ENCODE assay signal across 14 cellular contexts in genomic region chr2:233208382-233209116, GRCh38. TPM values are rescaled to one million over a fixed set of nuclear protein-coding genes. Genes with fewer than 3 reads are reported as not detected.
DNase-seq lines count a peak whose midpoint lies in the region; TF ChIP-seq lines count a peak whose summit lies in the region.
"Had no signal": no experiment of that assay in that cellular context is flagged by ENCODE, and none has a peak within 500 bp of the region (broad histone marks: within the 10 kb centered on the region; RNA-seq: fewer than 3 reads in every experiment).

No MANE protein-coding gene starts in this region.

- TF ChIP-seq CTCF in prostate gland (IDR thresholded peaks at IDR 0.05): no peak

- H3K4me1 ChIP-seq in SJCRH30 (peaks cover 32% of the 10 kb centered on the region), prostate gland (replicated peaks) (peaks cover 5% of the 10 kb centered on the region)

- no peak overlapping the region for H3K4me3 ChIP-seq in SJCRH30
- no peak overlapping the region for H3K4me3 ChIP-seq in prostate gland
- H3K4me3 ChIP-seq: transverse colon had no signal

- no peak overlapping the region for H3K27ac ChIP-seq in SJCRH30
- H3K27ac ChIP-seq in prostate gland: no peak overlapping the region
- H3K27ac ChIP-seq: transverse colon had no signal

- no peak for DNase-seq in activated naive CD8-positive, alpha-beta T cell treated with anti-CD3 and anti-CD28 coated beads for 36 hours
- peak; percentile 13 to 19 for DNase-seq in SJCRH30
- DNase-seq in immature natural killer cell: no peak
- no peak for DNase-seq in prostate gland (ENCODE audit: low spot score)
- no peak for DNase-seq in NCI-H1436 (lab: John Stamatoyannopoulos, UW)
- DNase-seq in germinal center (ENCODE audit: low spot score): no peak
- DNase-seq in NCI-H2227 treated with DMSO at 0.1 percent for 48 hours (lab: John Stamatoyannopoulos, UW): no peak
- DNase-seq: KBM-7; NCI-H446 treated with DMSO at 0.1 percent for 48 hours; stimulated activated CD4-positive, alpha-beta T cell treated with anti-CD3 and anti-CD28 coated beads, Interleukin-2, amount 100 ng/mL, for 48 hours; transverse colon had no signal

- H3K27me3 Mint-ChIP-seq in activated naive CD8-positive, alpha-beta T cell: no peaks in the 10 kb centered on the region
- H3K27me3 Mint-ChIP-seq in activated naive CD8-positive, alpha-beta T cell treated with anti-CD3 and anti-CD28 coated beads for 36 hours: no peaks in the 10 kb centered on the region
- peaks cover 19 to 43% (median 36%) of the 10 kb centered on the region in 3 donors for H3K27me3 Mint-ChIP-seq in immature natural killer cell (ENCODE audit: low read depth in 3 of 3)
- H3K27me3 Mint-ChIP-seq: dendritic cell treated with granulocyte-macrophage colony-stimulating factor and Interleukin-4, amounts not matched to agents 40 ng/mL and 50 ng/mL, for 4 days had no signal

- no peaks in the 10 kb centered on the region for H3K27me3 ChIP-seq in SJCRH30
- no peaks in the 10 kb centered on the region for H3K27me3 ChIP-seq in prostate gland (replicated peaks; ENCODE audit: insufficient read depth)
- H3K27me3 ChIP-seq: transverse colon had no signal

- H3K36me3 ChIP-seq in SJCRH30: no peaks in the 10 kb centered on the region
- H3K36me3 ChIP-seq in prostate gland: no peaks in the 10 kb centered on the region
- H3K36me3 ChIP-seq: transverse colon had no signal

- H3K9me3 ChIP-seq in SJCRH30 (replicated peaks) (no peaks in the 10 kb centered on the region), prostate gland (no peaks in the 10 kb centered on the region)
- H3K9me3 ChIP-seq: transverse colon had no signal

- peaks cover 23% of the 10 kb centered on the region for H3K4me1 Mint-ChIP-seq in activated naive CD8-positive, alpha-beta T cell (ENCODE audit: low read depth)
- peaks cover 2% of the 10 kb centered on the region for H3K4me1 Mint-ChIP-seq in activated naive CD8-positive, alpha-beta T cell treated with anti-CD3 and anti-CD28 coated beads for 36 hours
- peaks cover 40 to 44% of the 10 kb centered on the region in 2 donors for H3K4me1 Mint-ChIP-seq in immature natural killer cell

- no peak overlapping the region for H3K4me3 Mint-ChIP-seq in activated naive CD8-positive, alpha-beta T cell
- no peak overlapping the region for H3K4me3 Mint-ChIP-seq in activated naive CD8-positive, alpha-beta T cell treated with anti-CD3 and anti-CD28 coated beads for 36 hours
- peak overlapping the region in 1 of 5 donors; percentile 58 for H3K4me3 Mint-ChIP-seq in immature natural killer cell
- H3K4me3 Mint-ChIP-seq: dendritic cell treated with granulocyte-macrophage colony-stimulating factor and Interleukin-4, amounts not matched to agents 40 ng/mL and 50 ng/mL, for 4 days; nephron had no signal

- 77% methylated on average over 10 of the region's 10 CpGs for WGBS in prostate gland

- H3K9me3 Mint-ChIP-seq in activated naive CD8-positive, alpha-beta T cell (ENCODE audit: low read depth): no peaks in the 10 kb centered on the region
- no peaks in the 10 kb centered on the region for H3K9me3 Mint-ChIP-seq in activated naive CD8-positive, alpha-beta T cell treated with anti-CD3 and anti-CD28 coated beads for 36 hours
- no peaks in the 10 kb centered on the region for H3K9me3 Mint-ChIP-seq in immature natural killer cell
- H3K9me3 Mint-ChIP-seq: dendritic cell treated with granulocyte-macrophage colony-stimulating factor and Interleukin-4, amounts not matched to agents 40 ng/mL and 50 ng/mL, for 4 days had no signal

- intact Hi-C loops in prostate gland (cut with DNase I): no loop called here

- peaks cover 7% of the 10 kb centered on the region for H3K36me3 Mint-ChIP-seq in activated naive CD8-positive, alpha-beta T cell
- H3K36me3 Mint-ChIP-seq in activated naive CD8-positive, alpha-beta T cell treated with anti-CD3 and anti-CD28 coated beads for 36 hours: peaks cover 9% of the 10 kb centered on the region
- H3K36me3 Mint-ChIP-seq in immature natural killer cell: peaks cover 11 to 30% (median 14%) of the 10 kb centered on the region in 3 donors

- peak overlapping the region; percentile 50 for H3K27ac Mint-ChIP-seq in activated naive CD8-positive, alpha-beta T cell
- H3K27ac Mint-ChIP-seq in activated naive CD8-positive, alpha-beta T cell treated with anti-CD3 and anti-CD28 coated beads for 36 hours: no peak overlapping the region
- peak overlapping the region; percentile 77 to 91 (median 81) for H3K27ac Mint-ChIP-seq in immature natural killer cell
- H3K27ac Mint-ChIP-seq: dendritic cell treated with granulocyte-macrophage colony-stimulating factor and Interleukin-4, amounts not matched to agents 40 ng/mL and 50 ng/mL, for 4 days had no signal

- no peak for TF ChIP-seq POLR2A in prostate gland (IDR thresholded peaks at IDR 0.05)

RNA-seq across cellular contexts. Expression of gene ATG16L1, which starts 42.9 kb away (rescaled TPM):
- 10 to 100 TPM; 23.4 to 26.1 TPM for total RNA-seq in activated naive CD8-positive, alpha-beta T cell treated with anti-CD3 and anti-CD28 coated beads for 36 hours
- 26.6 and 28.9 TPM in 2 replicates for total RNA-seq in SJCRH30 (2014; rRNA removed; shearing (Covaris generic))
- 10 to 100 TPM in 2 of 3 donors, 1 to 10 TPM in 1; 9.3 to 16.4 (median 13.2) TPM for polyA plus RNA-seq in immature natural killer cell
- 10 to 100 TPM; 58.3 to 67.7 TPM for total RNA-seq in prostate gland

Comparison
In these comparisons a context has a peak if more than half of its experiments do, and no peak if none do; other contexts are left out.
1. DNase-seq: peak in SJCRH30 (2 of 2); none in activated naive CD8-positive, alpha-beta T cell treated with anti-CD3 and anti-CD28 coated beads for 36 hours (single experiment), immature natural killer cell (0 of 3), prostate gland (single experiment), NCI-H1436 (single experiment), germinal center (single experiment) and NCI-H2227 treated with DMSO at 0.1 percent for 48 hours (single experiment).